4 cellular contexts compared by ENCODE assay signal in genomic region chr15:76165951-76166350, GRCh38.
"Had no signal": no experiment of that assay in that cellular context is flagged by ENCODE, and none has a peak within 500 bp of the region (broad histone marks: within the 10 kb centered on the region; RNA-seq: fewer than 3 reads in every experiment).

No MANE protein-coding gene starts in this region.

- H3K9me3 Mint-ChIP-seq: GM23338, H9 had no signal

- H2AFZ ChIP-seq: GM23338 had no signal

- H3K4me3 ChIP-seq: GM23338, K562 had no signal

- H3K27ac Mint-ChIP-seq: GM23338, H9 had no signal

- ATAC-seq: GM23338, K562 had no signal

- DNase-seq: H9, HCEC 1CT had no signal

- H3K4me2 ChIP-seq: GM23338 had no signal

- H3K4me3 Mint-ChIP-seq: GM23338, H9 had no signal
